ENCODE assay signal across 8 cellular contexts in genomic region chr16:4617880-4618279, GRCh38. TPM values are rescaled to one million over a fixed set of nuclear protein-coding genes. Genes with fewer than 3 reads are reported as not detected.
DNase-seq lines count a peak whose midpoint lies in the region; ATAC-seq and TF ChIP-seq lines count a peak whose summit lies in the region.
"Had no signal": no experiment of that assay in that cellular context is flagged by ENCODE, and none has a peak within 500 bp of the region (broad histone marks: within the 10 kb centered on the region; RNA-seq: fewer than 3 reads in every experiment).

No MANE protein-coding gene starts in this region.

- H3K27me3 ChIP-seq in GM23338 (ENCODE audit: insufficient read depth) (no peaks in the 10 kb centered on the region), OCI-LY1 (ENCODE audit: insufficient read depth, low read length) (no peaks in the 10 kb centered on the region)

- no peaks in the 10 kb centered on the region for H3K9me3 ChIP-seq in OCI-LY1 (ENCODE audit: low read length)

- H3K9ac ChIP-seq in OCI-LY1 (ENCODE audit: low read length) = no peak overlapping the region

- ATAC-seq in GM23338 = no peak
- ATAC-seq in HG02970 (IDR thresholded peaks at IDR 0.05; ENCODE audit: low FRiP score, unreplicated experiment) = no peak

- DNase-seq in GM23338 (ENCODE audit: low spot score) = no peak
- no peak for DNase-seq in endothelial cell (ENCODE audit: low spot score)
- no peak for DNase-seq in progenitor cell of endocrine pancreas (ENCODE audit: low spot score, unreplicated experiment)
- no peak for DNase-seq in activated effector memory CD4-positive, alpha-beta T cell treated with anti-CD3 and anti-CD28 coated beads, Interleukin-2, amount 50 U/mL, for 16 hours
- no peak for DNase-seq in NCI-H2107 treated with DMSO at 0.1 percent for 48 hours (lab: John Stamatoyannopoulos, UW; ENCODE audit: unreplicated experiment)
- DNase-seq: erythroblast had no signal

- H3K4me1 ChIP-seq in GM23338 (ENCODE audit: insufficient read depth) (peaks cover 29% of the 10 kb centered on the region), OCI-LY1 (ENCODE audit: insufficient read depth, low read length, severe bottlenecking) (peaks cover 44% of the 10 kb centered on the region)

- peaks cover 27% of the 10 kb centered on the region for H3K27me3 Mint-ChIP-seq in GM23338 (ENCODE audit: insufficient read depth, low read depth, poor library complexity)
- peaks cover 7% of the 10 kb centered on the region for H3K27me3 Mint-ChIP-seq in endothelial cell (ENCODE audit: unreplicated experiment)
- no peaks in the 10 kb centered on the region for H3K27me3 Mint-ChIP-seq in progenitor cell of endocrine pancreas

- H3K9me2 ChIP-seq in GM23338 (ENCODE audit: insufficient read depth) (no peaks in the 10 kb centered on the region), OCI-LY1 (ENCODE audit: low read depth, low read length) (no peaks in the 10 kb centered on the region)

- H3K27ac Mint-ChIP-seq in GM23338 (peak overlapping the region; percentile 100), endothelial cell (ENCODE audit: unreplicated experiment) (peak overlapping the region; percentile 99), progenitor cell of endocrine pancreas (peak overlapping the region; percentile 100)

- H3K4me1 Mint-ChIP-seq in GM23338 = peaks cover 31% of the 10 kb centered on the region
- peaks cover 9% of the 10 kb centered on the region for H3K4me1 Mint-ChIP-seq in endothelial cell (ENCODE audit: unreplicated experiment)
- peaks cover 27% of the 10 kb centered on the region for H3K4me1 Mint-ChIP-seq in progenitor cell of endocrine pancreas (ENCODE audit: low read depth)

- no peaks in the 10 kb centered on the region; the same call in 2 of the 3 replicates for H3K9me3 Mint-ChIP-seq in GM23338
- no peaks in the 10 kb centered on the region for H3K9me3 Mint-ChIP-seq in endothelial cell (ENCODE audit: unreplicated experiment)
- no peaks in the 10 kb centered on the region for H3K9me3 Mint-ChIP-seq in progenitor cell of endocrine pancreas (ENCODE audit: low read depth)

- H3K79me2 ChIP-seq in GM23338 (replicated peaks; ENCODE audit: insufficient read depth) (peaks cover 13% of the 10 kb centered on the region), OCI-LY1 (ENCODE audit: insufficient read depth, low read length) (no peaks in the 10 kb centered on the region)

- H3K27ac ChIP-seq in GM23338 (ENCODE audit: low read depth) = peak overlapping the region; percentile 99
- no peak overlapping the region for H3K27ac ChIP-seq in OCI-LY1 (ENCODE audit: low read depth, low read length, poor library complexity, severe bottlenecking)

- H3K36me3 ChIP-seq in GM23338 (ENCODE audit: insufficient read depth) (no peaks in the 10 kb centered on the region), OCI-LY1 (ENCODE audit: insufficient read depth, low read length) (no peaks in the 10 kb centered on the region)

- no peak overlapping the region for H2AFZ ChIP-seq in GM23338
- H2AFZ ChIP-seq in OCI-LY1 (ENCODE audit: low read length) = no peak overlapping the region

- H3K4me2 ChIP-seq in GM23338 (peak overlapping the region; percentile 74; the same call in 1 of the 2 replicates), OCI-LY1 (ENCODE audit: low read length) (peak overlapping the region; percentile 83; the same call in 1 of the 2 replicates)

- H3K4me3 Mint-ChIP-seq in GM23338 (peak overlapping the region; percentile 81), endothelial cell (ENCODE audit: unreplicated experiment) (no peak overlapping the region), progenitor cell of endocrine pancreas (ENCODE audit: low read depth) (peak overlapping the region; percentile 85)

- TF ChIP-seq CTCF in GM23338 (conservative IDR thresholded peaks at IDR 0.05; ENCODE audit: low read depth in 2 of 2) (no peak), OCI-LY1 (IDR thresholded peaks at IDR 0.05; ENCODE audit: low read length) (no peak), endothelial cell (IDR thresholded peaks at IDR 0.05; ENCODE audit: unreplicated experiment) (no peak), progenitor cell of endocrine pancreas (IDR thresholded peaks at IDR 0.05; ENCODE audit: unreplicated experiment) (no peak)

- H3F3A ChIP-seq in GM23338 (replicated peaks; ENCODE audit: low read depth) (peaks cover 41% of the 10 kb centered on the region), OCI-LY1 (ENCODE audit: insufficient read depth, low read length) (no peaks in the 10 kb centered on the region)

- H4K20me1 ChIP-seq in GM23338 (replicated peaks; ENCODE audit: insufficient read depth) = peaks cover 3% of the 10 kb centered on the region; the same call in 1 of the 2 replicates
- H4K20me1 ChIP-seq in OCI-LY1 (ENCODE audit: insufficient read depth, low read length) = no peaks in the 10 kb centered on the region

- H3K4me3 ChIP-seq in GM23338 (no peak overlapping the region), OCI-LY1 (ENCODE audit: low read depth, low read length, poor library complexity, severe bottlenecking) (no peak overlapping the region)

- no peaks in the 10 kb centered on the region for H3K36me3 Mint-ChIP-seq in GM23338 (ENCODE audit: low read depth)
- H3K36me3 Mint-ChIP-seq in endothelial cell (ENCODE audit: low read depth, unreplicated experiment) = no peaks in the 10 kb centered on the region
- H3K36me3 Mint-ChIP-seq in progenitor cell of endocrine pancreas (ENCODE audit: insufficient read depth) = no peaks in the 10 kb centered on the region

TF ChIP-seq in GM23338, 12 proteins besides CTCF, POLR2A, EP300 and RAD21 (continues in another document):
- TF ChIP-seq EZH2phosphoT487 (IDR thresholded peaks at IDR 0.05; ENCODE audit: unreplicated experiment) = no peak
- no peak for TF ChIP-seq ZNF114 (CRISPR knock-in tag; IDR thresholded peaks at IDR 0.05)
- TF ChIP-seq REST (IDR thresholded peaks at IDR 0.05; ENCODE audit: unreplicated experiment) = no peak
- no peak for TF ChIP-seq JUNB (IDR thresholded peaks at IDR 0.05; ENCODE audit: unreplicated experiment)

RNA-seq across cellular contexts. Expression of gene UBALD1, which starts 3.2 kb away (rescaled TPM):
- 32.2 and 32.8 TPM in 2 replicates for total RNA-seq in GM23338 (2014; rRNA removed; shearing (Covaris generic))
- 20.7 and 23.9 TPM in 2 replicates for polyA plus RNA-seq in GM23338 (2016; fragmentation: Nextera tagmentation; extraction: Ambion mirVana)
- total RNA-seq in endothelial cell (ENCODE audit: unreplicated experiment) (31.0 TPM), progenitor cell of endocrine pancreas (39.0 and 39.4 TPM in 2 replicates)

RNA-seq across cellular contexts. Expression of gene MGRN1, which starts 6.7 kb away (rescaled TPM):
- total RNA-seq in GM23338 (2014; rRNA removed; shearing (Covaris generic)) = 54.6 and 71.8 TPM in 2 replicates
- polyA plus RNA-seq in GM23338 (2016; fragmentation: Nextera tagmentation; extraction: Ambion mirVana) = 10.5 and 13.1 TPM in 2 replicates
- total RNA-seq in endothelial cell (ENCODE audit: unreplicated experiment) (82.5 TPM), progenitor cell of endocrine pancreas (104 and 105 TPM in 2 replicates)
